Comparison of ENCODE assay signal across 9 cellular contexts in the genomic region with DNA sequence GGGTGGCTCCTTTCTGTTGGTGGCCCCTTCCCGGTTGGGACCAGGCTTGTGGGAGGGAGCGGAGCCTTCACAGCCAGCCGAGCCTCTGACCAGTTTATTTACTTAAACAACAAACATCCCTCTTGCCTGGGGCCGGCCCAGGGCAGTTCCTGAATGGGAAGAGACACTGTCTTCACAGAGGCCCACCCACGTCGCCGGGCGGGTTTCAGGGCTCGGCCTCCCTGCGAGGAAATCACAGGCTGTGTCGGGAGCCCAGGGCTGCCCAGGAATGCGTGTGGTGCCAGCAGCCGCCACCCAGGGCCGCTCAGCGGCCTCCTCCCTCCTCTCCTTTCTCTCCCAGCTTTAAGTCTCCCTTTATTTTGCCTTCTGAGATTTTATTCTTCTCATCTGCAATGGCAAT.
A peak's percentile ranks its signal among the peaks of the same experiment; 100 is the strongest.
DNase-seq lines count a peak whose midpoint lies in the region; ATAC-seq lines count a peak whose summit lies in the region.
"Had no signal": no experiment of that assay in that cellular context is flagged by ENCODE, and none has a peak within 500 bp of the region (broad histone marks: within the 10 kb centered on the region; RNA-seq: fewer than 3 reads in every experiment).

No MANE protein-coding gene starts in this region.

- ATAC-seq in sciatic nerve (peak; percentile 94), GM18519 (IDR thresholded peaks at IDR 0.05; ENCODE audit: low FRiP score, unreplicated experiment) (no peak), GM18858 (IDR thresholded peaks at IDR 0.05; ENCODE audit: unreplicated experiment) (no peak)

- no peaks in the 10 kb centered on the region for H3K36me3 ChIP-seq in SJCRH30

- DNase-seq in ELF-1 (ENCODE audit: low read depth, low spot score): peak; percentile 95
- DNase-seq in SJCRH30: peak; percentile 99 to 100
- DNase-seq in iPS-NIHi11 (ENCODE audit: low spot score): peak; percentile 78
- peak; percentile 88 for DNase-seq in sciatic nerve (ENCODE audit: low spot score)
- no peak for DNase-seq in activated CD8-positive, alpha-beta memory T cell treated with anti-CD3 and anti-CD28 coated beads, Interleukin-2, amount 50 U/mL, for 4 hours
- DNase-seq in GM19238 (ENCODE audit: insufficient read length, low spot score): no peak
- DNase-seq: effector CD4-positive, alpha-beta T cell had no signal

- H3K27ac ChIP-seq in SJCRH30: peak overlapping the region; percentile 83

- no peaks in the 10 kb centered on the region for H3K27me3 ChIP-seq in SJCRH30

- H3K9me3 ChIP-seq in SJCRH30 (replicated peaks): no peaks in the 10 kb centered on the region

- H3K4me3 ChIP-seq in SJCRH30: peak overlapping the region; percentile 18

- intact Hi-C loops in sciatic nerve (cut with DNase I): no loop called here

- H3K4me1 ChIP-seq in SJCRH30: peaks cover 38% of the 10 kb centered on the region

Comparison
In these comparisons a context has a peak if more than half of its experiments do, and no peak if none do; other contexts are left out.
1. DNase-seq: peak in ELF-1 (single experiment), SJCRH30 (2 of 2), iPS-NIHi11 (single experiment) and sciatic nerve (single experiment); none in activated CD8-positive, alpha-beta memory T cell treated with anti-CD3 and anti-CD28 coated beads, Interleukin-2, amount 50 U/mL, for 4 hours (single experiment) and GM19238 (single experiment).